In genomic region chr13:54934121-54934520, GRCh38 we compare ENCODE assay signal across 19 cellular contexts.
DNase-seq lines count a peak whose midpoint lies in the region; ATAC-seq, FAIRE-seq and TF ChIP-seq lines count a peak whose summit lies in the region.
"Had no signal": no experiment of that assay in that cellular context is flagged by ENCODE, and none has a peak within 500 bp of the region (broad histone marks: within the 10 kb centered on the region; RNA-seq: fewer than 3 reads in every experiment).

No MANE protein-coding gene starts in this region.

- H3K4me3 ChIP-seq in H7 (ENCODE audit: insufficient read depth, low read depth, low read length) (no peak overlapping the region), bronchial epithelial cell (ENCODE audit: low read depth, low read length) (no peak overlapping the region)
- H3K4me3 ChIP-seq: K562 had no signal

- peaks cover 2% of the 10 kb centered on the region for H3K9me3 Mint-ChIP-seq in stimulated activated memory B cell treated with anti-CD40 and anti-IgM and Interleukin-4, amounts not matched to agents 10 μg/mL and 1 μg/mL and 100 μg/mL, for 72 hours
- peaks cover 32% of the 10 kb centered on the region for H3K9me3 Mint-ChIP-seq in HFFc6

- no peaks in the 10 kb centered on the region for H3K27me3 ChIP-seq in H7 (ENCODE audit: control insufficient read depth, insufficient read depth, low read length)
- H3K27me3 ChIP-seq in bronchial epithelial cell (ENCODE audit: control insufficient read depth, insufficient read depth, low read length), result no peaks in the 10 kb centered on the region

- no peaks in the 10 kb centered on the region for H3K36me3 Mint-ChIP-seq in stimulated activated memory B cell treated with anti-CD40 and anti-IgM and Interleukin-4, amounts not matched to agents 10 μg/mL and 1 μg/mL and 100 μg/mL, for 72 hours
- no peaks in the 10 kb centered on the region for H3K36me3 Mint-ChIP-seq in HFFc6 (ENCODE audit: low read depth)
- H3K36me3 Mint-ChIP-seq: CD4-positive, CD25-positive, alpha-beta regulatory T cell had no signal

- H3K27me3 Mint-ChIP-seq in stimulated activated memory B cell treated with anti-CD40 and anti-IgM and Interleukin-4, amounts not matched to agents 10 μg/mL and 1 μg/mL and 100 μg/mL, for 72 hours, result no peaks in the 10 kb centered on the region
- no peaks in the 10 kb centered on the region; the same call in 1 of the 2 replicates for H3K27me3 Mint-ChIP-seq in HFFc6 (ENCODE audit: insufficient read depth)
- H3K27me3 Mint-ChIP-seq: CD4-positive, CD25-positive, alpha-beta regulatory T cell had no signal

- FAIRE-seq in bronchial epithelial cell (lab: Jason Lieb, UNC), result no peak
- no peak for FAIRE-seq in H54 (lab: Jason Lieb, UNC)
- FAIRE-seq: GM12891, HepG2, K562 had no signal

- TF ChIP-seq CTCF in bronchial epithelial cell (IDR thresholded peaks at IDR 0.05; ENCODE audit: insufficient read depth, low read length, severe bottlenecking), result no peak
- TF ChIP-seq CTCF in HFFc6 (IDR thresholded peaks at IDR 0.05), result no peak

- no peaks in the 10 kb centered on the region for H3K4me1 Mint-ChIP-seq in stimulated activated memory B cell treated with anti-CD40 and anti-IgM and Interleukin-4, amounts not matched to agents 10 μg/mL and 1 μg/mL and 100 μg/mL, for 72 hours
- no peaks in the 10 kb centered on the region for H3K4me1 Mint-ChIP-seq in HFFc6 (ENCODE audit: low read depth)
- H3K4me1 Mint-ChIP-seq: CD4-positive, CD25-positive, alpha-beta regulatory T cell had no signal

- no peak for ATAC-seq in stimulated activated memory B cell treated with anti-CD40 and anti-IgM and Interleukin-4, amounts not matched to agents 10 μg/mL and 1 μg/mL and 100 μg/mL, for 72 hours
- ATAC-seq: HepG2, K562, SK-N-SH treated with all-trans-retinoic acid at 6 μM for 48 hours had no signal

- no peak for TF ChIP-seq POLR2A in H54 (IDR thresholded peaks at IDR 0.05; ENCODE audit: low read depth, low read length)

- H3K36me3 ChIP-seq in H7 (replicated peaks; ENCODE audit: control insufficient read depth, insufficient read depth, low read length) (no peaks in the 10 kb centered on the region), bronchial epithelial cell (ENCODE audit: control insufficient read depth, insufficient read depth, low read length) (no peaks in the 10 kb centered on the region)

- DNase-seq in H7, result peak; percentile 9
- peak; percentile 10 for DNase-seq in HPDE6-E6E7 (ENCODE audit: extremely low spot score)
- peak; percentile 59 for DNase-seq in bronchial epithelial cell (ENCODE audit: low read depth)
- peak; percentile 19 for DNase-seq in iPS-NIHi11 (ENCODE audit: low spot score)
- DNase-seq in NCI-H1694 treated with DMSO at 0.1 percent for 48 hours (lab: John Stamatoyannopoulos, UW), result no peak
- no peak for DNase-seq in H54 (ENCODE audit: insufficient read length, low spot score)
- no peak for DNase-seq in HFFc6
- DNase-seq: CD4-positive, CD25-positive, alpha-beta regulatory T cell; H9; MM.1S; NCI-H1048; NCI-H1417 treated with DMSO at 0.1 percent for 48 hours; NCI-H1930; NCI-H526 had no signal

- H3K4me3 Mint-ChIP-seq in stimulated activated memory B cell treated with anti-CD40 and anti-IgM and Interleukin-4, amounts not matched to agents 10 μg/mL and 1 μg/mL and 100 μg/mL, for 72 hours, result no peak overlapping the region
- H3K4me3 Mint-ChIP-seq in HFFc6, result no peak overlapping the region
- H3K4me3 Mint-ChIP-seq: CD4-positive, CD25-positive, alpha-beta regulatory T cell; H9 had no signal

- H3K27ac Mint-ChIP-seq in stimulated activated memory B cell treated with anti-CD40 and anti-IgM and Interleukin-4, amounts not matched to agents 10 μg/mL and 1 μg/mL and 100 μg/mL, for 72 hours, result no peak overlapping the region
- no peak overlapping the region for H3K27ac Mint-ChIP-seq in HFFc6
- H3K27ac Mint-ChIP-seq: CD4-positive, CD25-positive, alpha-beta regulatory T cell had no signal

Comparison
In these comparisons a context has a peak if more than half of its experiments do, and no peak if none do; other contexts are left out.
1. DNase-seq: peak in H7 (single experiment), HPDE6-E6E7 (single experiment), bronchial epithelial cell (single experiment) and iPS-NIHi11 (single experiment); none in NCI-H1694 treated with DMSO at 0.1 percent for 48 hours (single experiment), H54 (single experiment) and HFFc6 (single experiment).